ENCODE assay signal across 8 cellular contexts in genomic region chr13:49791753-49792549, GRCh38. TPM values are rescaled to one million over a fixed set of nuclear protein-coding genes. Genes with fewer than 3 reads are reported as not detected.
DNase-seq lines count a peak whose midpoint lies in the region; ATAC-seq, FAIRE-seq and TF ChIP-seq lines count a peak whose summit lies in the region.

No MANE protein-coding gene starts in this region.

- H3K79me1 ChIP-seq in H1 (ENCODE audit: low read depth, low read length), result peaks cover 5% of the 10 kb centered on the region; the same call in 1 of the 2 replicates

- H2BK12ac ChIP-seq in H1 (ENCODE audit: low read depth, low read length), result peak overlapping the region; percentile 75; the same call in 1 of the 2 replicates

- H4K20me1 ChIP-seq in H1 (replicated peaks in 1 of 2; ENCODE audit: control insufficient read depth in 1 of 2, insufficient read depth in 2 of 2, low read length in 2 of 2), result peaks cover 10 to 11% of the 10 kb centered on the region in 2 experiments

- H3K27ac ChIP-seq in H1 (ENCODE audit: low read depth, low read length), result peak overlapping the region; percentile 85

- peaks cover 11% of the 10 kb centered on the region for H3K23me2 ChIP-seq in H1 (ENCODE audit: low read depth, low read length)

- H3K14ac ChIP-seq in H1 (ENCODE audit: insufficient read length), result no peak overlapping the region

- H2BK15ac ChIP-seq in H1 (ENCODE audit: low read length), result peak overlapping the region; percentile 72; the same call in 1 of the 2 replicates

- no peak for TF ChIP-seq EP300 in H1 (IDR thresholded peaks at IDR 0.05; ENCODE audit: borderline replicate concordance in 1 of 2, low read depth in 2 of 2, low read length in 2 of 2)

- H3K56ac ChIP-seq in H1 (replicated peaks; ENCODE audit: insufficient read length, low read depth, low read length), result no peak overlapping the region

- peaks cover 6 to 44% of the 10 kb centered on the region in 2 experiments; a peak in 3 of 4 replicates for H3K79me2 ChIP-seq in H1 (ENCODE audit: control insufficient read depth in 1 of 2, insufficient read depth in 2 of 2, low read length in 2 of 2)

- peak overlapping the region; percentile 73 for H2BK120ac ChIP-seq in H1 (replicated peaks; ENCODE audit: low read depth, low read length)

- TF ChIP-seq RAD21 in H1 (IDR thresholded peaks at IDR 0.05 in 1 of 2, conservative IDR thresholded peaks at IDR 0.05 in 1 of 2; ENCODE audit: low read depth in 2 of 2, low read length in 2 of 2), result no peak; a peak in 1 of 4 replicates

- H2BK5ac ChIP-seq in H1 (ENCODE audit: low read depth, low read length), result no peak overlapping the region; the same call in 1 of the 2 replicates

- H4K5ac ChIP-seq in H1 (ENCODE audit: insufficient read length, low read depth, low read length), result peak overlapping the region; percentile 82

- CTCF ChIA-PET in H1 (lab: Charles Lee; ENCODE audit: partially characterized antibody), result interaction anchor here (0.6 to 2.0 kb wide), 5 partner anchors 12 to 121 kb away, joined by 3 to 10 read pairs (median 5); no protein-coding TSS in a partner anchor

- peak; percentile 54 for DNase-seq in DMS 273 (lab: John Stamatoyannopoulos, UW; ENCODE audit: unreplicated experiment)
- DNase-seq in DMS 273 treated with DMSO at 0.1 percent for 48 hours (lab: John Stamatoyannopoulos, UW), result no peak
- peak; percentile 58 for DNase-seq in NCI-H146 (lab: John Stamatoyannopoulos, UW)
- DNase-seq in activated CD8-positive, alpha-beta memory T cell treated with anti-CD3 and anti-CD28 coated beads for 48 hours (ENCODE audit: low read depth in 2 of 3, low spot score in 2 of 3), result peak; percentile 9 to 27 (median 23)
- peak in 1 of 2 experiments; percentile 64 for DNase-seq in H1 (ENCODE audit: low read depth in 1 of 2, low spot score in 2 of 2)
- peak; percentile 3 for DNase-seq in middle frontal gyrus (ENCODE audit: extremely low spot score, low spot score)
- peak; percentile 64 for DNase-seq in stimulated activated CD8-positive, alpha-beta memory T cell treated with anti-CD3 and anti-CD28 coated beads, Interleukin-4, amount 100 ng/mL, for 48 hours

- no peak for TF ChIP-seq CTCF in H1 (IDR thresholded peaks at IDR 0.05; ENCODE audit: control extremely low read depth in 1 of 3, insufficient read depth in 1 of 3, low read depth in 1 of 3, low read length in 3 of 3)

- no peak overlapping the region for H3K23ac ChIP-seq in H1 (ENCODE audit: insufficient read length)

- peak overlapping the region; percentile 93 for H4K8ac ChIP-seq in H1 (ENCODE audit: extremely low read depth, insufficient read depth, low read length)

- H3K4me2 ChIP-seq in H1 (ENCODE audit: insufficient read depth in 1 of 2, low read depth in 2 of 2, low read length in 2 of 2), result peak overlapping the region; percentile 81 to 89

- H4K91ac ChIP-seq in H1 (replicated peaks; ENCODE audit: insufficient read length, low read length), result no peak overlapping the region

- H3K4ac ChIP-seq in H1 (replicated peaks; ENCODE audit: insufficient read length, low read depth, low read length), result peak overlapping the region; percentile 39

- POLR2A ChIA-PET in H1 (lab: Charles Lee; ENCODE audit: partially characterized antibody), result interaction anchor here (0.7 to 4.4 kb wide), 21 partner anchors 9 to 1661 kb away, joined by 3 to 30 read pairs (median 6); partner anchors contain the start of genes EBPL and INTS6

- peak overlapping the region; percentile 90 for H3K18ac ChIP-seq in H1 (ENCODE audit: extremely low read depth, low read length)

- H2AK5ac ChIP-seq in H1 (ENCODE audit: low read depth, low read length), result peak overlapping the region; percentile 90; the same call in 1 of the 2 replicates

- H3K4me3 ChIP-seq in H1 (ENCODE audit: extremely low read depth in 1 of 4, insufficient read depth in 2 of 4, low read depth in 3 of 4, low read length in 4 of 4), result peak overlapping the region; percentile 84 to 93 (median 91)

- H2AFZ ChIP-seq in H1 (ENCODE audit: low read length), result 0 out of 2 replicates have a peak overlapping the region, but pooled peaks have one; percentile 16

- H3K27me3 ChIP-seq in H1 (replicated peaks in 1 of 4; ENCODE audit: control insufficient read depth in 3 of 4, extremely low read depth in 1 of 4, insufficient read depth in 3 of 4, low read length in 3 of 4), result no peaks in the 10 kb centered on the region

- peaks cover 0 to 4% (median 0%) of the 10 kb centered on the region in 4 experiments; a peak in 1 of 8 replicates for H3K36me3 ChIP-seq in H1 (ENCODE audit: control insufficient read depth in 2 of 4, insufficient read depth in 4 of 4, low read length in 3 of 4)

- FAIRE-seq in H1 (lab: Jason Lieb, UNC), result no peak

- H3K9ac ChIP-seq in H1 (replicated peaks in 1 of 4; ENCODE audit: extremely low read depth in 1 of 4, low read depth in 3 of 4, low read length in 3 of 4), result peak overlapping the region; percentile 86 to 96 (median 91)

- peak; percentile 27 to 57; a peak in 2 of 3 replicates for TF ChIP-seq POLR2A in H1 (IDR thresholded peaks at IDR 0.05; ENCODE audit: control extremely low read depth in 1 of 2, low read depth in 2 of 2, low read length in 2 of 2)

- peaks cover 3 to 8% (median 5%) of the 10 kb centered on the region in 4 experiments; a peak in 4 of 7 replicates for H3K4me1 ChIP-seq in H1 (replicated peaks in 1 of 4; ENCODE audit: control insufficient read depth in 3 of 4, insufficient read depth in 4 of 4, low read length in 3 of 4)

- H3K9me3 ChIP-seq in H1 (ENCODE audit: insufficient read depth in 2 of 2, low read depth in 1 of 2, low read length in 1 of 2), result no peaks in the 10 kb centered on the region

- peak; percentile 18 for ATAC-seq in HG02588 (IDR thresholded peaks at IDR 0.05; ENCODE audit: unreplicated experiment)

- no peak overlapping the region for H2BK20ac ChIP-seq in H1 (ENCODE audit: low read length)

- WGBS in H1 (ENCODE audit: extremely low coverage in 1 of 2, insufficient coverage in 1 of 2, insufficient read length in 1 of 2, insufficient replicate concordance in 2 of 2, low coverage in 1 of 2, low lambda C conversion rate in 2 of 2, missing lambda C conversion rate in 1 of 2), 2 experiments, result 3% methylated on average over 50 of the region's 97 CpGs; no CpG with 5 or more reads in 1 of the 2 experiments

TF ChIP-seq in H1, 55 proteins besides CTCF, POLR2A, EP300 and RAD21:
- TF ChIP-seq MAX (IDR thresholded peaks at IDR 0.05) (0 out of 2 replicates have a peak, but pooled peaks have one; percentile 10), SIN3A (conservative IDR thresholded peaks at IDR 0.05 in 1 of 2, IDR thresholded peaks at IDR 0.05 in 1 of 2; ENCODE audit: low read depth in 1 of 2, low read length in 2 of 2) (peak in 1 of 2 experiments; percentile 2; a peak in 2 of 4 replicates), NANOG (IDR thresholded peaks at IDR 0.05; ENCODE audit: insufficient read depth, low read depth, low read length, poor library complexity, severe bottlenecking) (peak; percentile 22), POLR2AphosphoS5 (IDR thresholded peaks at IDR 0.05; ENCODE audit: low read depth, low read length) (0 out of 2 replicates have a peak, but pooled peaks have one; percentile 23), BRCA1 (IDR thresholded peaks at IDR 0.05; ENCODE audit: low read depth, low read length) (no peak), E2F6 (IDR thresholded peaks at IDR 0.05) (no peak), TAF1 (IDR thresholded peaks at IDR 0.05; ENCODE audit: low read depth, low read length) (peak; percentile 52), PHF8 (conservative IDR thresholded peaks at IDR 0.05; ENCODE audit: low read depth, low read length) (peak; percentile 77), TBP (IDR thresholded peaks at IDR 0.05; ENCODE audit: low read depth, low read length) (peak; percentile 51; the same call in 1 of the 2 replicates), HDAC2 (IDR thresholded peaks at IDR 0.05; ENCODE audit: borderline replicate concordance in 1 of 2, low read depth in 2 of 2, low read length in 2 of 2) (0 out of 4 replicates have a peak, but pooled peaks of 1 of the 2 experiments have one; percentile 8), SAP30 (IDR thresholded peaks at IDR 0.05; ENCODE audit: insufficient read depth, insufficient replicate concordance, low read length) (no peak)
TF ChIP-seq in H1: peak in this region for 8.

RNA-seq across cellular contexts. Expression of gene KPNA3, which starts 0.5 kb away (rescaled TPM):
- total RNA-seq in H1 (2021; fragmentation: NEBNext Ultra II Directional; extraction: Animal tissue kit (Norgen Biotek cat#: 25700)), result 62.3 and 63.2 TPM in 2 replicates
- polyA plus RNA-seq in H1 (2011; rRNA removed), result 13.1 and 21.4 TPM in 2 replicates
- polyA plus RNA-seq in H1 (2011; cell fraction: cytosol; rRNA removed), result 21.6 TPM
- polyA plus RNA-seq in H1 (2011; cell fraction: nucleus; rRNA removed), result 16.4 TPM
- polyA plus RNA-seq in H1 (2012, experiment 1 of 2), result 19.6 to 38.0 TPM (median 23.4 TPM) in 4 replicates
- polyA plus RNA-seq in H1 (2012, experiment 2 of 2), result 2.4 TPM
- polyA plus RNA-seq in H1 (2013, experiment 1 of 2), result 68.1 TPM
- 61.0 TPM for polyA plus RNA-seq in H1 (2013, experiment 2 of 2)
- polyA minus RNA-seq in H1 (2011; rRNA and poly(A)+ RNA removed), result 45.2 and 55.8 TPM in 2 replicates
- 22.1 TPM for polyA minus RNA-seq in H1 (2011; cell fraction: cytosol; rRNA and poly(A)+ RNA removed)
- 66.9 TPM for polyA minus RNA-seq in H1 (2011; cell fraction: nucleus; rRNA and poly(A)+ RNA removed)
